In the genomic region with DNA sequence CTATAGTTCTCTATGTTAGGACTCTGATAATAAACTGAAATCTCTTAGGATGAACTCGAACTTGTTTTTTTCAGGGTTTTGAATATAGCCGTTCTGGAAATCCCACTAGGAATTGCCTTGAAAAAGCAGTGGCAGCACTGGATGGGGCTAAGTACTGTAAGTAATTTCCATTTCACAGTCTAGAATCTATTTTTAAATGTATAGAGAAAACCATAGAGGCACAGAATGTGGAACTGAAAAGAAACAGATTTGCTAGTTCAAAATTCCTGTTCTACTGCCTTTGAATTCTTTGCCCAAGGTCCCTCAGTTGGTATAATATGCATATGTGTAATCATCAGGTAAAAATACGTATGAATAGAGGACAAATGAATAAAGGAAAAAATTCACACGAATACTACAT, we compare ENCODE assay signal across 27 cellular contexts. TPM values are rescaled to one million over a fixed set of nuclear protein-coding genes. Genes with fewer than 3 reads are reported as not detected.
DNase-seq lines count a peak whose midpoint lies in the region; ATAC-seq lines count a peak whose summit lies in the region.
"Had no signal": no experiment of that assay in that cellular context is flagged by ENCODE, and none has a peak within 500 bp of the region (broad histone marks: within the 10 kb centered on the region; RNA-seq: fewer than 3 reads in every experiment).

No MANE protein-coding gene starts in this region.

- no peak overlapping the region for H3K4ac ChIP-seq in mesenchymal stem cell (ENCODE audit: low read depth in 1 of 2, low read length in 2 of 2)

- H3K9ac ChIP-seq in mesenchymal stem cell (ENCODE audit: low read length) = no peak overlapping the region
- H3K9ac ChIP-seq: SK-N-SH had no signal

- H3K79me1 ChIP-seq in mesenchymal stem cell (replicated peaks; ENCODE audit: low read length, poor library complexity, severe bottlenecking) = peaks cover 4% of the 10 kb centered on the region

- intact Hi-C loops in left colon (cut with DNase I, micrococcal nuclease) = no loop called here

- no peak overlapping the region for H3K27ac ChIP-seq in mesenchymal stem cell (ENCODE audit: low read length, poor library complexity, severe bottlenecking)
- H3K27ac ChIP-seq: colonic mucosa, esophagus muscularis mucosa, foreskin keratinocyte, heart right ventricle, testis had no signal

- H2BK15ac ChIP-seq in mesenchymal stem cell (ENCODE audit: low read depth, poor library complexity, severe bottlenecking) = no peak overlapping the region

- WGBS in mesenchymal stem cell = 94% methylated on average over 2 of the region's 4 CpGs

- ATAC-seq in GM18870 (IDR thresholded peaks at IDR 0.05; ENCODE audit: unreplicated experiment) = peak; percentile 27
- peak; percentile 35 for ATAC-seq in GM21526 (IDR thresholded peaks at IDR 0.05; ENCODE audit: low FRiP score, unreplicated experiment)
- peak; percentile 21 for ATAC-seq in HG03066 (IDR thresholded peaks at IDR 0.05; ENCODE audit: low read depth, unreplicated experiment)
- no peak for ATAC-seq in left colon
- no peak for ATAC-seq in GM18861 (IDR thresholded peaks at IDR 0.05; ENCODE audit: unreplicated experiment)
- ATAC-seq: activated CD4-positive, alpha-beta T cell treated with anti-CD3 and anti-CD28 coated beads for 36 hours; activated CD8-positive, alpha-beta T cell treated with anti-CD3 and anti-CD28 coated beads, Interleukin-2, amount 10 ng/mL, durations not matched to agents 7 days and 5 days; foreskin keratinocyte; HCT116; heart right ventricle; PC-3; stimulated activated naive CD8-positive, alpha-beta T cell treated with anti-CD3 and anti-CD28 coated beads, Interleukin-15, Interleukin-2, amounts not matched to agents 100 U/mL and 50 U/mL, for 24 hours had no signal

- H2AFZ ChIP-seq in mesenchymal stem cell (ENCODE audit: low read depth, low read length) = no peak overlapping the region

- no peaks in the 10 kb centered on the region for H3K36me3 ChIP-seq in mesenchymal stem cell (ENCODE audit: control insufficient read depth in 1 of 2, insufficient read depth in 2 of 2, low read depth in 1 of 2, low read length in 2 of 2)
- H3K36me3 ChIP-seq: colonic mucosa had no signal

- H3K4me3 ChIP-seq in mesenchymal stem cell (ENCODE audit: insufficient read depth in 1 of 2, low read depth in 1 of 2, low read length in 2 of 2) = no peak overlapping the region
- H3K4me3 ChIP-seq: colonic mucosa, esophagus muscularis mucosa, heart right ventricle, lung, testis had no signal

- DNase-seq in left colon = no peak
- DNase-seq in mesenchymal stem cell = no peak
- DNase-seq in cortex of kidney (lab: John Stamatoyannopoulos, UW) = no peak
- DNase-seq: activated CD4-positive, alpha-beta T cell treated with anti-CD3 and anti-CD28 coated beads for 36 hours; activated CD8-positive, alpha-beta T cell treated with anti-CD3 and anti-CD28 coated beads, Interleukin-2, amount 10 ng/mL, durations not matched to agents 7 days and 5 days; activated effector memory CD4-positive, alpha-beta T cell treated with Interleukin-2 at 50 U/mL for 16 hours; activated naive CD8-positive, alpha-beta T cell treated with anti-CD3 and anti-CD28 coated beads for 36 hours; aorta; C1 segment of cervical spinal cord; colonic mucosa; COR-L47; foreskin keratinocyte; GDM1; heart right ventricle; NCI-H2029; PC-3; SK-N-SH; stimulated activated naive CD8-positive, alpha-beta T cell treated with anti-CD3 and anti-CD28 coated beads, Interleukin-15, Interleukin-2, amounts not matched to agents 100 U/mL and 50 U/mL, for 24 hours; T-helper 2 cell; testis had no signal

- no peaks in the 10 kb centered on the region for H3K4me1 ChIP-seq in mesenchymal stem cell (ENCODE audit: control insufficient read depth, insufficient read depth, low read depth, low read length)
- H3K4me1 ChIP-seq: colonic mucosa had no signal

- no peak overlapping the region for H2BK120ac ChIP-seq in mesenchymal stem cell (ENCODE audit: low read depth, low read length)

- no peak overlapping the region for H3K18ac ChIP-seq in mesenchymal stem cell (ENCODE audit: low read depth in 1 of 2, low read length in 2 of 2)

- no peaks in the 10 kb centered on the region for H3K9me3 ChIP-seq in mesenchymal stem cell (ENCODE audit: control insufficient read depth, low read length)
- H3K9me3 ChIP-seq: colonic mucosa, esophagus muscularis mucosa, heart right ventricle, SK-N-SH, testis had no signal

- no peak overlapping the region for H3K14ac ChIP-seq in mesenchymal stem cell (ENCODE audit: low read length in 2 of 2)

- no peak overlapping the region for H4K91ac ChIP-seq in mesenchymal stem cell (ENCODE audit: low read length)

- H3K23ac ChIP-seq in mesenchymal stem cell (ENCODE audit: low read length in 2 of 2) = no peak overlapping the region

- H2BK5ac ChIP-seq in mesenchymal stem cell (ENCODE audit: low read depth, low read length, poor library complexity, severe bottlenecking) = no peak overlapping the region

- no peak overlapping the region for H2BK12ac ChIP-seq in mesenchymal stem cell (ENCODE audit: low read length in 2 of 2)

- H2AK5ac ChIP-seq in mesenchymal stem cell (ENCODE audit: low read length, severe bottlenecking) = no peak overlapping the region

- H3K4me2 ChIP-seq in mesenchymal stem cell (ENCODE audit: low read length, poor library complexity, severe bottlenecking) = no peak overlapping the region
- H3K4me2 ChIP-seq: SK-N-SH had no signal

- no peaks in the 10 kb centered on the region for H3K27me3 ChIP-seq in mesenchymal stem cell (ENCODE audit: control insufficient read depth in 1 of 2, insufficient read depth in 1 of 2, low read length in 2 of 2)
- H3K27me3 ChIP-seq: colonic mucosa, esophagus muscularis mucosa, foreskin keratinocyte, testis had no signal

- H4K8ac ChIP-seq in mesenchymal stem cell (ENCODE audit: low read length) = no peak overlapping the region

RNA-seq across cellular contexts. Expression of a gene that starts 4.8 kb away (rescaled TPM):
- 1 to 10 TPM; 6.4 to 9.1 TPM for total RNA-seq in left colon
- polyA plus RNA-seq in mesenchymal stem cell (2013, experiment 1 of 2) = 5.9 TPM
- polyA plus RNA-seq in mesenchymal stem cell (2013, experiment 2 of 2) = 6.1 TPM

Comparison
In these comparisons a context has a peak if more than half of its experiments do, and no peak if none do; other contexts are left out.
1. ATAC-seq: peak in GM18870 (single experiment), GM21526 (single experiment) and HG03066 (single experiment); none in left colon (single experiment) and GM18861 (single experiment).